In genomic region chr9:90958328-90958727, GRCh38 we compare ENCODE assay signal across 19 cellular contexts.
A peak's percentile ranks its signal among the peaks of the same experiment; 100 is the strongest.
DNase-seq lines count a peak whose midpoint lies in the region; ATAC-seq and TF ChIP-seq lines count a peak whose summit lies in the region.
"Had no signal": no experiment of that assay in that cellular context is flagged by ENCODE, and none has a peak within 500 bp of the region (broad histone marks: within the 10 kb centered on the region; RNA-seq: fewer than 3 reads in every experiment).

No MANE protein-coding gene starts in this region.

- peaks cover 6% of the 10 kb centered on the region for H3K9me3 Mint-ChIP-seq in type B pancreatic cell
- H3K9me3 Mint-ChIP-seq in activated naive CD8-positive, alpha-beta T cell treated with anti-CD3 and anti-CD28 coated beads for 36 hours, result no peaks in the 10 kb centered on the region
- H3K9me3 Mint-ChIP-seq: CD8-positive, alpha-beta T cell had no signal

- H3K36me3 ChIP-seq in mucosa of descending colon (ENCODE audit: low read depth), result no peaks in the 10 kb centered on the region

- peak overlapping the region; percentile 95 for H3K27ac Mint-ChIP-seq in type B pancreatic cell
- no peak overlapping the region for H3K27ac Mint-ChIP-seq in activated naive CD8-positive, alpha-beta T cell treated with anti-CD3 and anti-CD28 coated beads for 36 hours
- H3K27ac Mint-ChIP-seq: B cell; CD8-positive, alpha-beta T cell had no signal

- intact Hi-C loops in mucosa of descending colon (cut with DNase I, micrococcal nuclease), result no loop called here

- no peak overlapping the region for H3K4me3 ChIP-seq in mucosa of descending colon

- H3K9me3 ChIP-seq in mucosa of descending colon, result no peaks in the 10 kb centered on the region
- H3K9me3 ChIP-seq: Caco-2 had no signal

- H3K4me1 Mint-ChIP-seq in type B pancreatic cell (ENCODE audit: unreplicated experiment), result peaks cover 29% of the 10 kb centered on the region
- no peaks in the 10 kb centered on the region for H3K4me1 Mint-ChIP-seq in activated naive CD8-positive, alpha-beta T cell treated with anti-CD3 and anti-CD28 coated beads for 36 hours
- H3K4me1 Mint-ChIP-seq: B cell had no signal

- DNase-seq in SIG-M5 treated with dmso at 0.1 percent for 504 hours (lab: John Stamatoyannopoulos, UW; ENCODE audit: unreplicated experiment), result peak; percentile 29
- no peak for DNase-seq in SIG-M5 (lab: John Stamatoyannopoulos, UW)
- DNase-seq in RPMI8226, result peak; percentile 67
- DNase-seq in mucosa of descending colon, result no peak
- DNase-seq in type B pancreatic cell (ENCODE audit: extremely low spot score, unreplicated experiment), result no peak
- no peak for DNase-seq in NCI-H526 treated with DMSO at 0.1 percent for 48 hours (lab: John Stamatoyannopoulos, UW)
- DNase-seq in activated naive CD8-positive, alpha-beta T cell treated with anti-CD3 and anti-CD28 coated beads for 36 hours, result no peak
- DNase-seq: CD8-positive, alpha-beta T cell; Karpas-422; MV-4-11; NCI-H1105 treated with DMSO at 0.1 percent for 48 hours; NCI-H146; NCI-H1930; NCI-H446 treated with DMSO at 0.1 percent for 48 hours; NCI-H526 had no signal

- no peak for TF ChIP-seq CTCF in mucosa of descending colon (IDR thresholded peaks at IDR 0.05)
- no peak for TF ChIP-seq CTCF in type B pancreatic cell (conservative IDR thresholded peaks at IDR 0.05)

- no peaks in the 10 kb centered on the region for H3K27me3 Mint-ChIP-seq in type B pancreatic cell
- H3K27me3 Mint-ChIP-seq in activated naive CD8-positive, alpha-beta T cell treated with anti-CD3 and anti-CD28 coated beads for 36 hours, result peaks cover 8% of the 10 kb centered on the region

- H3K4me1 ChIP-seq in mucosa of descending colon (ENCODE audit: low read depth), result no peaks in the 10 kb centered on the region
- H3K4me1 ChIP-seq: Caco-2 had no signal

- H3K4me3 Mint-ChIP-seq in type B pancreatic cell, result peak overlapping the region; percentile 17
- H3K4me3 Mint-ChIP-seq in activated naive CD8-positive, alpha-beta T cell treated with anti-CD3 and anti-CD28 coated beads for 36 hours, result no peak overlapping the region
- H3K4me3 Mint-ChIP-seq: B cell; CD8-positive, alpha-beta T cell had no signal

- H3K36me3 Mint-ChIP-seq in type B pancreatic cell, result peaks cover 3% of the 10 kb centered on the region
- no peaks in the 10 kb centered on the region for H3K36me3 Mint-ChIP-seq in activated naive CD8-positive, alpha-beta T cell treated with anti-CD3 and anti-CD28 coated beads for 36 hours
- H3K36me3 Mint-ChIP-seq: CD8-positive, alpha-beta T cell had no signal

- ATAC-seq in mucosa of descending colon, result peak; percentile 65
- ATAC-seq in GM19328 (IDR thresholded peaks at IDR 0.05; ENCODE audit: unreplicated experiment), result no peak
- ATAC-seq: CD8-positive, alpha-beta T cell; Right ventricle myocardium inferior had no signal

Comparison
In these comparisons a context has a peak if more than half of its experiments do, and no peak if none do; other contexts are left out.
1. DNase-seq: peak in SIG-M5 treated with dmso at 0.1 percent for 504 hours (single experiment) and RPMI8226 (single experiment); none in SIG-M5 (single experiment), mucosa of descending colon (0 of 3), type B pancreatic cell (single experiment), NCI-H526 treated with DMSO at 0.1 percent for 48 hours (single experiment) and activated naive CD8-positive, alpha-beta T cell treated with anti-CD3 and anti-CD28 coated beads for 36 hours (single experiment).